Comparison of ENCODE assay signal across 1 cellular context in the genomic region with DNA sequence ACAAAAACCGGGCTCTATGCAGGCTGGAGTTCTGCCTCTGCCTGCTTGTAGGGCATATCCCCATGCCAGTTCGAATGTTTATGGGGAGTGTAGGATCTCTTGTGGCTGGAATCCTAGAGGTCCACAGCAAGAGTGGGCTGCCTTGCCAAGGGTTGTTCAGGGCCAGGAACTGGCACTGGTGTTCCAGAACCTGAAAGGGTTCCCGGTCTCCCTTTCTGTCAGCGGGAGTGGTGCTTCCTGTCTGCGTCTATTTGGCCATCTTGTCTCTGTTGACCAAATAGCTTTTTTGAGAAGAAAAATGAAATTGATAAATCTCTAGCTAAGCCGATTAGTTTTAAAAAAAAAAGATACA.
TF ChIP-seq lines count a peak whose summit lies in the region.

No MANE protein-coding gene starts in this region.

TF ChIP-seq in HepG2, 621 proteins besides CTCF, POLR2A, EP300 and RAD21:
- TF ChIP-seq, protein P1, sequence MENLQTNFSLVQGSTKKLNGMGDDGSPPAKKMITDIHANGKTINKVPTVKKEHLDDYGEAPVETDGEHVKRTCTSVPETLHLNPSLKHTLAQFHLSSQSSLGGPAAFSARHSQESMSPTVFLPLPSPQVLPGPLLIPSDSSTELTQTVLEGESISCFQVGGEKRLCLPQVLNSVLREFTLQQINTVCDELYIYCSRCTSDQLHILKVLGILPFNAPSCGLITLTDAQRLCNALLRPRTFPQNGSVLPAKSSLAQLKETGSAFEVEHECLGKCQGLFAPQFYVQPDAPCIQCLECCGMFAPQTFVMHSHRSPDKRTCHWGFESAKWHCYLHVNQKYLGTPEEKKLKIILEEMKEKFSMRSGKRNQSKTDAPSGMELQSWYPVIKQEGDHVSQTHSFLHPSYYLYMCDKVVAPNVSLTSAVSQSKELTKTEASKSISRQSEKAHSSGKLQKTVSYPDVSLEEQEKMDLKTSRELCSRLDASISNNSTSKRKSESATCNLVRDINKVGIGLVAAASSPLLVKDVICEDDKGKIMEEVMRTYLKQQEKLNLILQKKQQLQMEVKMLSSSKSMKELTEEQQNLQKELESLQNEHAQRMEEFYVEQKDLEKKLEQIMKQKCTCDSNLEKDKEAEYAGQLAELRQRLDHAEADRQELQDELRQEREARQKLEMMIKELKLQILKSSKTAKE (CRISPR knock-in tag; IDR thresholded peaks at IDR 0.05; ENCODE audit: borderline replicate concordance) = no peak
- TF ChIP-seq ZNF225 (CRISPR knock-in tag; IDR thresholded peaks at IDR 0.05) = no peak
- TF ChIP-seq POLR2AphosphoS5 (IDR thresholded peaks at IDR 0.05; ENCODE audit: low read depth, low read length) = no peak
- TF ChIP-seq ZNF235 (CRISPR knock-in tag; IDR thresholded peaks at IDR 0.05; ENCODE audit: borderline replicate concordance) = no peak
- no peak for TF ChIP-seq SOX6 (IDR thresholded peaks at IDR 0.05)
- no peak for TF ChIP-seq SOX6 (CRISPR knock-in tag; IDR thresholded peaks at IDR 0.05)
- TF ChIP-seq ZFY (CRISPR knock-in tag; IDR thresholded peaks at IDR 0.05) = no peak
- no peak for TF ChIP-seq SYNCRIP (IDR thresholded peaks at IDR 0.05; ENCODE audit: insufficient read depth, low read depth, low read length)
- no peak for TF ChIP-seq ZNF251 (CRISPR knock-in tag; IDR thresholded peaks at IDR 0.05)
- no peak for TF ChIP-seq PRMT3 (CRISPR knock-in tag; IDR thresholded peaks at IDR 0.05; ENCODE audit: borderline replicate concordance, low read depth)
- TF ChIP-seq ZMYM2 (CRISPR knock-in tag; IDR thresholded peaks at IDR 0.05) = no peak
- TF ChIP-seq ZNF34 (CRISPR knock-in tag; IDR thresholded peaks at IDR 0.05; ENCODE audit: borderline replicate concordance) = no peak
- TF ChIP-seq ARNT (IDR thresholded peaks at IDR 0.05) = no peak
- TF ChIP-seq TGIF2 (CRISPR knock-in tag; IDR thresholded peaks at IDR 0.05) = no peak
- TF ChIP-seq, protein P2, sequence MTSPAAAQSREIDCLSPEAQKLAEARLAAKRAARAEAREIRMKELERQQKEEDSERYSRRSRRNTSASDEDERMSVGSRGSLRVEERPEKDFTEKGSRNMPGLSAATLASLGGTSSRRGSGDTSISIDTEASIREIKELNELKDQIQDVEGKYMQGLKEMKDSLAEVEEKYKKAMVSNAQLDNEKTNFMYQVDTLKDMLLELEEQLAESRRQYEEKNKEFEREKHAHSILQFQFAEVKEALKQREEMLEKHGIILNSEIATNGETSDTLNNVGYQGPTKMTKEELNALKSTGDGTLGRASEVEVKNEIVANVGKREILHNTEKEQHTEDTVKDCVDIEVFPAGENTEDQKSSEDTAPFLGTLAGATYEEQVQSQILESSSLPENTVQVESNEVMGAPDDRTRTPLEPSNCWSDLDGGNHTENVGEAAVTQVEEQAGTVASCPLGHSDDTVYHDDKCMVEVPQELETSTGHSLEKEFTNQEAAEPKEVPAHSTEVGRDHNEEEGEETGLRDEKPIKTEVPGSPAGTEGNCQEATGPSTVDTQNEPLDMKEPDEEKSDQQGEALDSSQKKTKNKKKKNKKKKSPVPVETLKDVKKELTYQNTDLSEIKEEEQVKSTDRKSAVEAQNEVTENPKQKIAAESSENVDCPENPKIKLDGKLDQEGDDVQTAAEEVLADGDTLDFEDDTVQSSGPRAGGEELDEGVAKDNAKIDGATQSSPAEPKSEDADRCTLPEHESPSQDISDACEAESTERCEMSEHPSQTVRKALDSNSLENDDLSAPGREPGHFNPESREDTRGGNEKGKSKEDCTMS (CRISPR knock-in tag; conservative IDR thresholded peaks at IDR 0.05) = no peak
- TF ChIP-seq GZF1 (CRISPR knock-in tag; IDR thresholded peaks at IDR 0.05) = no peak
- no peak for TF ChIP-seq WIZ (CRISPR knock-in tag; IDR thresholded peaks at IDR 0.05)
- TF ChIP-seq, protein P3, sequence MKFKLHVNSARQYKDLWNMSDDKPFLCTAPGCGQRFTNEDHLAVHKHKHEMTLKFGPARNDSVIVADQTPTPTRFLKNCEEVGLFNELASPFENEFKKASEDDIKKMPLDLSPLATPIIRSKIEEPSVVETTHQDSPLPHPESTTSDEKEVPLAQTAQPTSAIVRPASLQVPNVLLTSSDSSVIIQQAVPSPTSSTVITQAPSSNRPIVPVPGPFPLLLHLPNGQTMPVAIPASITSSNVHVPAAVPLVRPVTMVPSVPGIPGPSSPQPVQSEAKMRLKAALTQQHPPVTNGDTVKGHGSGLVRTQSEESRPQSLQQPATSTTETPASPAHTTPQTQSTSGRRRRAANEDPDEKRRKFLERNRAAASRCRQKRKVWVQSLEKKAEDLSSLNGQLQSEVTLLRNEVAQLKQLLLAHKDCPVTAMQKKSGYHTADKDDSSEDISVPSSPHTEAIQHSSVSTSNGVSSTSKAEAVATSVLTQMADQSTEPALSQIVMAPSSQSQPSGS (CRISPR knock-in tag; IDR thresholded peaks at IDR 0.05) = no peak
- no peak for TF ChIP-seq GFI1 (CRISPR knock-in tag; IDR thresholded peaks at IDR 0.05; ENCODE audit: borderline replicate concordance)
- TF ChIP-seq SMARCC2 (IDR thresholded peaks at IDR 0.05) = no peak
- TF ChIP-seq TAF1 (CRISPR knock-in tag; IDR thresholded peaks at IDR 0.05) = no peak
